ENCODE assay signal across 14 cellular contexts in genomic region chr2:105814291-105814940, GRCh38.
DNase-seq lines count a peak whose midpoint lies in the region; ATAC-seq and TF ChIP-seq lines count a peak whose summit lies in the region.
"Had no signal": no experiment of that assay in that cellular context is flagged by ENCODE, and none has a peak within 500 bp of the region (broad histone marks: within the 10 kb centered on the region; RNA-seq: fewer than 3 reads in every experiment).

No MANE protein-coding gene starts in this region.

- no peaks in the 10 kb centered on the region for H3K9me3 ChIP-seq in esophagus (ENCODE audit: control insufficient read depth in 2 of 2, insufficient read depth in 1 of 2, low read depth in 1 of 2, low read length in 1 of 2)
- no peaks in the 10 kb centered on the region for H3K9me3 ChIP-seq in psoas muscle
- H3K9me3 ChIP-seq: right lobe of liver had no signal

- no peaks in the 10 kb centered on the region for H3K36me3 ChIP-seq in esophagus (ENCODE audit: control insufficient read depth in 2 of 2, insufficient read depth in 2 of 2, low read length in 1 of 2)
- peaks cover 2 to 9% of the 10 kb centered on the region in 2 donors for H3K36me3 ChIP-seq in psoas muscle (ENCODE audit: insufficient read depth in 1 of 2, low read depth in 1 of 2)
- H3K36me3 ChIP-seq: right lobe of liver had no signal

- DNase-seq in NCI-H2171 treated with DMSO at 0.1 percent for 48 hours (lab: John Stamatoyannopoulos, UW): peak; percentile 33
- no peak for DNase-seq in NCI-H2171 (lab: John Stamatoyannopoulos, UW)
- DNase-seq in activated B cell treated with CpG ODN at 0.5 μM for 24 hours: no peak
- DNase-seq in psoas muscle: no peak
- no peak for DNase-seq in COLO829 (ENCODE audit: low spot score)
- DNase-seq in DMS153 treated with DMSO at 0.1 percent for 48 hours (lab: John Stamatoyannopoulos, UW; ENCODE audit: unreplicated experiment): no peak
- DNase-seq in dedifferentiated amniotic fluid mesenchymal stem cell (ENCODE audit: extremely low spot score): no peak
- DNase-seq: 8988T, dermis blood vessel endothelial cell, NCI-H1048, right lobe of liver, SJCRH30 had no signal

- POLR2A ChIA-PET in activated B cell treated with CpG ODN at 0.5 μM for 24 hours (lab: Charles Lee): no interaction called here

- H3K4me3 Mint-ChIP-seq in activated B cell treated with CpG ODN at 0.5 μM for 24 hours: no peak overlapping the region
- H3K4me3 Mint-ChIP-seq: stimulated activated memory B cell treated with anti-CD40 and anti-IgM and Interleukin-4, amounts not matched to agents 10 μg/mL and 1 μg/mL and 100 μg/mL, for 72 hours had no signal

- WGBS in esophagus, 2 donors: 42 to 60% methylated on average over 9 of the region's 9 CpGs
- 55 to 69% (median 57%) methylated on average over 9 of the region's 9 CpGs for WGBS in psoas muscle, 3 donors

- peaks cover 3% of the 10 kb centered on the region for H3K9me3 Mint-ChIP-seq in activated B cell treated with CpG ODN at 0.5 μM for 24 hours

- no peaks in the 10 kb centered on the region for H3K27me3 Mint-ChIP-seq in activated B cell treated with CpG ODN at 0.5 μM for 24 hours
- H3K27me3 Mint-ChIP-seq: stimulated activated memory B cell treated with anti-CD40 and anti-IgM and Interleukin-4, amounts not matched to agents 10 μg/mL and 1 μg/mL and 100 μg/mL, for 72 hours had no signal

- peaks cover 65% of the 10 kb centered on the region for H3K4me1 Mint-ChIP-seq in activated B cell treated with CpG ODN at 0.5 μM for 24 hours

- ATAC-seq in activated B cell treated with CpG ODN at 0.5 μM for 24 hours (ENCODE audit: low read depth) (no peak), psoas muscle (peak; percentile 32 to 81 (median 66))
- ATAC-seq: right lobe of liver; stimulated activated memory B cell treated with anti-CD40 and anti-IgM and Interleukin-4, amounts not matched to agents 10 μg/mL and 1 μg/mL and 100 μg/mL, for 72 hours had no signal

- TF ChIP-seq CTCF in activated B cell treated with CpG ODN at 0.5 μM for 24 hours (IDR thresholded peaks at IDR 0.05) (no peak), psoas muscle (IDR thresholded peaks at IDR 0.05) (no peak)

- H3K27ac ChIP-seq in esophagus (ENCODE audit: low read depth in 2 of 2, low read length in 1 of 2) (peak overlapping the region; percentile 61 to 62), psoas muscle (no peak overlapping the region)
- H3K27ac ChIP-seq: right lobe of liver, SJCRH30 had no signal

- intact Hi-C loops in activated B cell treated with CpG ODN at 0.5 μM for 24 hours (cut with micrococcal nuclease) (no loop called here), psoas muscle (cut with DNase I) (no loop called here)

- peaks cover 4 to 26% of the 10 kb centered on the region in 2 donors for H3K4me1 ChIP-seq in esophagus (ENCODE audit: control insufficient read depth in 2 of 2, insufficient read depth in 2 of 2, low read length in 1 of 2)
- H3K4me1 ChIP-seq in psoas muscle: peaks cover 46% of the 10 kb centered on the region
- H3K4me1 ChIP-seq: right lobe of liver had no signal

- CTCF ChIA-PET in activated B cell treated with CpG ODN at 0.5 μM for 24 hours (lab: Charles Lee): no interaction called here

- no peaks in the 10 kb centered on the region for H3K27me3 ChIP-seq in esophagus (ENCODE audit: control insufficient read depth in 1 of 2, insufficient read depth in 2 of 2, low read length in 2 of 2)
- no peaks in the 10 kb centered on the region for H3K27me3 ChIP-seq in psoas muscle (ENCODE audit: insufficient read depth in 3 of 3, low read length in 2 of 3)
- H3K27me3 ChIP-seq: right lobe of liver, SJCRH30 had no signal

- no peak overlapping the region for H3K4me3 ChIP-seq in esophagus (ENCODE audit: low read depth in 1 of 2, low read length in 2 of 2)
- H3K4me3 ChIP-seq in psoas muscle: no peak overlapping the region
- H3K4me3 ChIP-seq: right lobe of liver, SJCRH30 had no signal

- H3K36me3 Mint-ChIP-seq in activated B cell treated with CpG ODN at 0.5 μM for 24 hours (ENCODE audit: low read depth): peaks cover 46% of the 10 kb centered on the region

- peak overlapping the region; percentile 24 for H3K27ac Mint-ChIP-seq in activated B cell treated with CpG ODN at 0.5 μM for 24 hours
